ENCODE assay signal across 14 cellular contexts in genomic region chr1:54317084-54317483, GRCh38.
DNase-seq lines count a peak whose midpoint lies in the region; ATAC-seq, FAIRE-seq and TF ChIP-seq lines count a peak whose summit lies in the region.
"Had no signal": no experiment of that assay in that cellular context is flagged by ENCODE, and none has a peak within 500 bp of the region (broad histone marks: within the 10 kb centered on the region; RNA-seq: fewer than 3 reads in every experiment).

No MANE protein-coding gene starts in this region.

- dilution Hi-C loops in IMR-90 (cut with HindIII; ENCODE audit: low sequenced_read_pairs, unreplicated experiment) = no loop called here
- dilution Hi-C loops in keratinocyte (cut with MboI; ENCODE audit: extremely low pct_ligation_motif_present, low sequenced_read_pairs) = no loop called here

- peaks cover 11% of the 10 kb centered on the region for H3K4me1 ChIP-seq in IMR-90 (ENCODE audit: control insufficient read depth, insufficient read depth, low read length)
- peaks cover 0 to 7% of the 10 kb centered on the region in 2 experiments; a peak in 2 of 5 replicates for H3K4me1 ChIP-seq in K562 (replicated peaks in 1 of 2; ENCODE audit: control insufficient read depth in 2 of 2, insufficient read depth in 2 of 2, low read length in 2 of 2)
- H3K4me1 ChIP-seq in keratinocyte (ENCODE audit: control insufficient read depth, extremely low read depth, insufficient read depth, low read length) = peaks cover 7% of the 10 kb centered on the region
- H3K4me1 ChIP-seq in uterus = peaks cover 4 to 6% of the 10 kb centered on the region in 2 donors

- H3K23ac ChIP-seq in IMR-90 (ENCODE audit: low read depth, low read length) = no peak overlapping the region

- peaks cover 69% of the 10 kb centered on the region for H3K79me2 ChIP-seq in K562 (ENCODE audit: control insufficient read depth, insufficient read depth, low read length)
- peaks cover under 1% of the 10 kb centered on the region for H3K79me2 ChIP-seq in keratinocyte (ENCODE audit: control insufficient read depth, insufficient read depth, low read length)

- peaks cover 14% of the 10 kb centered on the region for H3K9me1 ChIP-seq in IMR-90 (ENCODE audit: insufficient read depth, low read length)
- H3K9me1 ChIP-seq in K562 (ENCODE audit: control insufficient read depth, insufficient read depth, low read length) = peaks cover 3% of the 10 kb centered on the region
- no peaks in the 10 kb centered on the region for H3K9me1 ChIP-seq in keratinocyte (ENCODE audit: control insufficient read depth, extremely low read depth, insufficient read depth, low read length)

- no peak overlapping the region for H3K14ac ChIP-seq in IMR-90 (replicated peaks; ENCODE audit: low read depth, low read length)

- H2BK20ac ChIP-seq in IMR-90 (ENCODE audit: low read depth, low read length) = no peak overlapping the region

- intact Hi-C loops in CD4-positive, alpha-beta T cell (cut with DNase I, micrococcal nuclease) = no loop called here
- intact Hi-C loops in IMR-90 (cut with micrococcal nuclease) (no loop called here), K562 (cut with micrococcal nuclease) (no loop called here), uterus (cut with DNase I; ENCODE audit: low total_unique reads) (no loop called here)

- TF ChIP-seq RAD21 in IMR-90 (IDR thresholded peaks at IDR 0.05; ENCODE audit: low read length) (no peak), K562 (CRISPR knock-in tag; conservative IDR thresholded peaks at IDR 0.05 in 1 of 2, IDR thresholded peaks at IDR 0.05 in 1 of 2) (no peak)

- H3K9me3 Mint-ChIP-seq in CD4-positive, alpha-beta T cell = no peaks in the 10 kb centered on the region

- H2AFZ ChIP-seq in IMR-90 (replicated peaks; ENCODE audit: low read length, poor library complexity) = no peak overlapping the region
- H2AFZ ChIP-seq in K562 (ENCODE audit: low read depth, low read length) = no peak overlapping the region
- no peak overlapping the region for H2AFZ ChIP-seq in keratinocyte (ENCODE audit: control insufficient read depth, low read length)

- H4K20me1 ChIP-seq in IMR-90 (ENCODE audit: insufficient read depth, low read length) (peaks cover 19% of the 10 kb centered on the region), K562 (replicated peaks; ENCODE audit: control insufficient read depth, insufficient read depth, low read length) (peaks cover 37% of the 10 kb centered on the region; the same call in 1 of the 2 replicates), keratinocyte (ENCODE audit: control insufficient read depth, extremely low read depth, insufficient read depth, low read length) (no peaks in the 10 kb centered on the region)

- H3K4me2 ChIP-seq in IMR-90 (ENCODE audit: low read depth, low read length) = no peak overlapping the region
- no peak overlapping the region for H3K4me2 ChIP-seq in K562 (ENCODE audit: insufficient read depth, low read length)
- no peak overlapping the region for H3K4me2 ChIP-seq in keratinocyte (ENCODE audit: control insufficient read depth, extremely low read depth, insufficient read depth, low read depth, low read length)

- no peak overlapping the region for H4K5ac ChIP-seq in IMR-90 (ENCODE audit: low read depth, low read length)

- peaks cover 62 to 79% of the 10 kb centered on the region in 2 experiments for H3K79me1 ChIP-seq in IMR-90 (ENCODE audit: low read depth in 1 of 2, low read length in 2 of 2)

- H2BK15ac ChIP-seq in IMR-90 (ENCODE audit: low read depth, low read length) = no peak overlapping the region

- no peak overlapping the region for H3K18ac ChIP-seq in IMR-90 (ENCODE audit: low read depth, low read length)

- no peak overlapping the region for H3K4me3 ChIP-seq in IMR-90 (ENCODE audit: insufficient read depth, low read depth, low read length)
- no peak overlapping the region for H3K4me3 ChIP-seq in K562
- H3K4me3 ChIP-seq in keratinocyte (ENCODE audit: control insufficient read depth in 2 of 3, extremely low read depth in 1 of 3, insufficient read depth in 2 of 3, low read depth in 1 of 3, low read length in 3 of 3) = no peak overlapping the region
- H3K4me3 ChIP-seq in uterus = no peak overlapping the region

- peaks cover 80% of the 10 kb centered on the region for H3K4me1 Mint-ChIP-seq in CD4-positive, alpha-beta T cell (ENCODE audit: low read depth)

- no peak overlapping the region; the same call in 1 of the 2 replicates for H4K91ac ChIP-seq in IMR-90 (ENCODE audit: insufficient read depth, low read depth, low read length)

- peak overlapping the region; percentile 43 for H3K27ac Mint-ChIP-seq in CD4-positive, alpha-beta T cell

- H3K9me3 ChIP-seq in CD4-positive, alpha-beta T cell (ENCODE audit: control insufficient read depth, low read length) = no peaks in the 10 kb centered on the region
- H3K9me3 ChIP-seq in IMR-90 (ENCODE audit: control insufficient read depth, insufficient read depth, low read length) (no peaks in the 10 kb centered on the region), K562 (replicated peaks; ENCODE audit: control insufficient read depth, insufficient read depth, low read depth, low read length) (no peaks in the 10 kb centered on the region), keratinocyte (ENCODE audit: control insufficient read depth, low read depth, low read length) (no peaks in the 10 kb centered on the region), uterus (no peaks in the 10 kb centered on the region)
- H3K9me3 ChIP-seq: BE2C had no signal

- no peaks in the 10 kb centered on the region for H3K36me3 Mint-ChIP-seq in CD4-positive, alpha-beta T cell (ENCODE audit: low read depth)

- no peak overlapping the region for H3K56ac ChIP-seq in IMR-90 (ENCODE audit: extremely low read depth, insufficient read depth, low read length)

- CTCF ChIA-PET in CD4-positive, alpha-beta T cell (lab: Charles Lee) = no interaction called here
- CTCF ChIA-PET in IMR-90 (lab: Yijun Ruan, JAX) (no interaction called here), K562 (lab: Yijun Ruan, JAX; ENCODE audit: low intra/inter-chr PET ratio) (no interaction called here)

- H2AK5ac ChIP-seq in IMR-90 (ENCODE audit: low read depth, low read length) = peak overlapping the region; percentile 51; the same call in 1 of the 2 replicates

- H3K4me3 Mint-ChIP-seq in CD4-positive, alpha-beta T cell = no peak overlapping the region

- TF ChIP-seq CTCF in CD4-positive, alpha-beta T cell (IDR thresholded peaks at IDR 0.05) = no peak
- TF ChIP-seq CTCF in IMR-90 (conservative IDR thresholded peaks at IDR 0.05; ENCODE audit: low read depth, low read length) = no peak
- TF ChIP-seq CTCF in K562 (IDR thresholded peaks at IDR 0.05 in 2 of 3, conservative IDR thresholded peaks at IDR 0.05 in 1 of 3; ENCODE audit: insufficient read depth in 2 of 3, low read depth in 1 of 3, low read length in 3 of 3) = no peak
- TF ChIP-seq CTCF in keratinocyte (optimal IDR thresholded peaks at IDR 0.05 in 1 of 3, IDR thresholded peaks at IDR 0.05 in 1 of 3, conservative IDR thresholded peaks at IDR 0.05 in 1 of 3; ENCODE audit: extremely low read depth in 1 of 3, insufficient read depth in 2 of 3, low read length in 3 of 3) = no peak
- TF ChIP-seq CTCF in uterus (IDR thresholded peaks at IDR 0.05) = no peak

- no peak overlapping the region for H3K27ac ChIP-seq in CD4-positive, alpha-beta T cell (ENCODE audit: low read depth, low read length)
- H3K27ac ChIP-seq in IMR-90 (ENCODE audit: insufficient read depth, low read length) (no peak overlapping the region), K562 (ENCODE audit: extremely low read depth, low read depth, low read length) (no peak overlapping the region), keratinocyte (ENCODE audit: control insufficient read depth, insufficient read depth, low read length) (no peak overlapping the region), uterus (no peak overlapping the region)

- H3K27me3 ChIP-seq in CD4-positive, alpha-beta T cell (ENCODE audit: control insufficient read depth, insufficient read depth, low read length) = no peaks in the 10 kb centered on the region
- no peaks in the 10 kb centered on the region for H3K27me3 ChIP-seq in IMR-90 (ENCODE audit: control insufficient read depth, insufficient read depth, low read length)
- H3K27me3 ChIP-seq in K562 (ENCODE audit: control insufficient read depth in 2 of 2, insufficient read depth in 2 of 2, low read length in 2 of 2) = no peaks in the 10 kb centered on the region
- H3K27me3 ChIP-seq in keratinocyte (ENCODE audit: control insufficient read depth, extremely low read depth, insufficient read depth, low read length) = no peaks in the 10 kb centered on the region
- no peaks in the 10 kb centered on the region for H3K27me3 ChIP-seq in uterus
- H3K27me3 ChIP-seq: BE2C had no signal

- H3K36me3 ChIP-seq in IMR-90 (ENCODE audit: control insufficient read depth, insufficient read depth, low read length) (no peaks in the 10 kb centered on the region; the same call in 1 of the 2 replicates), K562 (ENCODE audit: control insufficient read depth, insufficient read depth, low read length) (peaks cover 22% of the 10 kb centered on the region; the same call in 2 of the 3 replicates), keratinocyte (ENCODE audit: control insufficient read depth in 2 of 2, extremely low read depth in 1 of 2, insufficient read depth in 2 of 2, low read length in 2 of 2) (peaks cover 2 to 3% of the 10 kb centered on the region in 2 experiments), uterus (no peaks in the 10 kb centered on the region)
- H3K36me3 ChIP-seq: BE2C had no signal

- in situ Hi-C loops in IMR-90 (cut with MboI; ENCODE audit: low sequenced_read_pairs) = no loop called here
- in situ Hi-C loops in K562 (cut with MboI) = loop anchor here (25.0 kb wide), 1 partner anchor 170 kb away; no protein-coding TSS in a partner anchor

- no TSS peak for BruUV-seq in IMR-90 (replicated peaks; lab: Mats Ljungman, UMichigan)
- no TSS peak for BruUV-seq in K562 (replicated peaks; lab: Mats Ljungman, UMichigan)

- no peak for ATAC-seq in CD4-positive, alpha-beta T cell (ENCODE audit: poor library complexity)
- ATAC-seq in IMR-90 (ENCODE audit: low read depth) (no peak), K562 (no peak), GM21786 (IDR thresholded peaks at IDR 0.05; ENCODE audit: unreplicated experiment) (no peak)
- ATAC-seq: PC-3 had no signal

- no peaks in the 10 kb centered on the region for H3K27me3 Mint-ChIP-seq in CD4-positive, alpha-beta T cell

- no peak for TF ChIP-seq EP300 in K562 (IDR thresholded peaks at IDR 0.05; ENCODE audit: low read length)

- no peak for DNase-seq in CD4-positive, alpha-beta T cell
- DNase-seq in IMR-90 = peak; percentile 42
- DNase-seq in K562 (ENCODE audit: extremely low read depth in 1 of 4, low spot score in 3 of 4) = no peak
- no peak for DNase-seq in keratinocyte (ENCODE audit: low read depth, low spot score)
- no peak for DNase-seq in uterus
- no peak for DNase-seq in DMS79 (lab: John Stamatoyannopoulos, UW)
- DNase-seq: BE2C; H7; NCI-H1436 treated with DMSO at 0.1 percent for 48 hours; NCI-H2081; NCI-H524; NK-92 treated with Interleukin-12 subunit alpha and Interleukin-12 subunit beta, amount 100 ng/mL, for 24 hours; PC-3 had no signal

- no CpG with 5 or more reads among the region's 7 CpGs for WGBS in IMR-90 (ENCODE audit: extremely low coverage in 2 of 2, insufficient read length in 1 of 2), 2 experiments
- 86% methylated on average over 7 of the region's 7 CpGs for WGBS in K562 (ENCODE audit: insufficient coverage, low coverage, missing lambda C conversion rate)

- no peak overlapping the region for H3K4ac ChIP-seq in IMR-90 (ENCODE audit: low read depth, low read length)

- no peak overlapping the region for H2BK5ac ChIP-seq in IMR-90 (ENCODE audit: low read depth, low read length, poor library complexity, severe bottlenecking)

- no peak for TF ChIP-seq POLR2A in IMR-90 (IDR thresholded peaks at IDR 0.05; ENCODE audit: low read depth, low read length)
- TF ChIP-seq POLR2A in K562 (conservative IDR thresholded peaks at IDR 0.05) = no peak
- no peak for TF ChIP-seq POLR2A in uterus (IDR thresholded peaks at IDR 0.05)

- no peak overlapping the region for H4K8ac ChIP-seq in IMR-90 (ENCODE audit: low read depth in 2 of 2, low read length in 2 of 2)

- no peak overlapping the region for H2BK120ac ChIP-seq in IMR-90 (ENCODE audit: low read depth, low read length)

- FAIRE-seq in K562 (lab: Jason Lieb, UNC) = peak; percentile 54
- peak; percentile 20 for FAIRE-seq in keratinocyte (lab: Jason Lieb, UNC)

- H2AK9ac ChIP-seq in IMR-90 (replicated peaks; ENCODE audit: low read depth, low read length, poor library complexity) = no peak overlapping the region

- H3K9ac ChIP-seq in IMR-90 (ENCODE audit: low read depth, low read length) (no peak overlapping the region), K562 (ENCODE audit: insufficient read depth in 1 of 2, low read depth in 2 of 2, low read length in 2 of 2) (no peak overlapping the region), keratinocyte (ENCODE audit: control insufficient read depth, extremely low read depth, insufficient read depth, low read length) (no peak overlapping the region)

- POLR2A ChIA-PET in CD4-positive, alpha-beta T cell (lab: Charles Lee) = no interaction called here
- POLR2A ChIA-PET in IMR-90 (lab: Charles Lee; ENCODE audit: unreplicated experiment) (no interaction called here), K562 (lab: Yijun Ruan, JAX) (interaction anchor here (2.4 kb wide), 1 partner anchor 13 kb away, joined by 6 read pairs; no protein-coding TSS in a partner anchor)
